9 cellular contexts compared by ENCODE assay signal in the genomic region with DNA sequence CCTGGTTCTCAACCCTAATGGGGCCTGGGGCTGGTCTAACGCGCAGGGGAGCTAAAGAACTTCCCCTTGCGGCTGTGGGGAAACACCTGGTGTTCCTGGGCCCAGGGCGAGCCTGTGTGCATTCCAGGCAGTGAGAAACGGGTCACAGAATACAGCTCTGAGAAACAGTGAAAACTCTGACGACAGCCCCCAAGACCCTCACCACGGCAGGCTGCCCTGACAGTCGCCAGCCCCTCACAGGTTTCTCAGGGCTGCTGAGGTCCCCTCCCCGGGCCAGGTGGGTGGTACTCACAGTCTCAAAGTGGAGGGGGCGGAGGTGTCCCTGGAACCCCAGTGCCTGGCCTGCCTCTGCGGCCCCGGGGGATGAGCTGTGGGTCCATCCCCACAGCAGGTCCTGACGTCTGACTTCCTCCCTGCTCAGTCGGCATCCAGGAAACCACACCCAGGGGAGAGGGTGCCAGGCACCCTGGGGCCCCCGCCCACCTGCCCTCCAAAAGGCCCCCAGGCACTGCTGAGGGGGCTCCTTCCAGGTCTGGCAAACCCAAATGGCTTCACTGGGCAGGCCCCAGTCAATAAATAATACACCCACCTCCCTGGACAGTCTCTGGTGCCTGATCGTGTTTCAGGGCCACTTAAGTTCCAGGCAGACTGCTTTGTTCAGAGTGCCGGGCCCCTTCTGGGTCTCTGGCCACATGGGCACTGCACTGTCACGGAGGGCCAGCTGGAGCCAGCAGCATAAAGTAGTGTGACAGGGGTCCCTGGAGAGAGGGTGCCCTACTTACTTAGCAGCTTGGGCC. TPM values are rescaled to one million over a fixed set of nuclear protein-coding genes. Genes with fewer than 3 reads are reported as not detected.
DNase-seq lines count a peak whose midpoint lies in the region; ATAC-seq and TF ChIP-seq lines count a peak whose summit lies in the region.
"Had no signal": no experiment of that assay in that cellular context is flagged by ENCODE, and none has a peak within 500 bp of the region (broad histone marks: within the 10 kb centered on the region; RNA-seq: fewer than 3 reads in every experiment).

No MANE protein-coding gene starts in this region.

- ATAC-seq in GM18511 (IDR thresholded peaks at IDR 0.05; ENCODE audit: unreplicated experiment), result peak; percentile 23

- H3K27me3 ChIP-seq in tibial artery, result no peaks in the 10 kb centered on the region
- H3K27me3 ChIP-seq: cardiac muscle cell had no signal

- H3K4me3 ChIP-seq in Jurkat, Clone E6-1 (ENCODE audit: low read length), result peak overlapping the region; percentile 58
- peak overlapping the region; percentile 18 to 26 for H3K4me3 ChIP-seq in tibial artery
- H3K4me3 ChIP-seq in lower leg skin (ENCODE audit: low read depth, poor library complexity, severe bottlenecking), result no peak overlapping the region
- H3K4me3 ChIP-seq: cardiac muscle cell had no signal

- no peaks in the 10 kb centered on the region for H3K9me3 Mint-ChIP-seq in activated T-cell treated with anti-CD3 and anti-CD28 coated beads, Interleukin-2, amount 50 U/mL, for 24 hours
- no peaks in the 10 kb centered on the region for H3K9me3 Mint-ChIP-seq in immature natural killer cell

- no peaks in the 10 kb centered on the region for H3K9me3 ChIP-seq in tibial artery

- intact Hi-C loops in tibial artery (cut with DNase I; ENCODE audit: low total_unique reads), result loop anchor here (10.0 kb wide), 1 partner anchor 59 kb away; a partner anchor contains a TSS
- intact Hi-C loops in lower leg skin (cut with DNase I; ENCODE audit: low total_unique reads), result no loop called here

- H3K36me3 Mint-ChIP-seq in activated T-cell treated with anti-CD3 and anti-CD28 coated beads, Interleukin-2, amount 50 U/mL, for 24 hours (ENCODE audit: low read depth), result peaks cover 12% of the 10 kb centered on the region
- peaks cover under 1 to 5% (median 4%) of the 10 kb centered on the region in 3 donors for H3K36me3 Mint-ChIP-seq in immature natural killer cell

- TF ChIP-seq POLR2A in lower leg skin (IDR thresholded peaks at IDR 0.05), result no peak

- peak overlapping the region; percentile 47 to 62 for H3K27ac ChIP-seq in tibial artery
- H3K27ac ChIP-seq: cardiac muscle cell had no signal

- H3K36me3 ChIP-seq in tibial artery, result no peaks in the 10 kb centered on the region
- H3K36me3 ChIP-seq: cardiac muscle cell had no signal

- TF ChIP-seq CTCF in tibial artery (IDR thresholded peaks at IDR 0.05), result no peak
- TF ChIP-seq CTCF in lower leg skin (IDR thresholded peaks at IDR 0.05), result no peak

- WGBS in lower leg skin, 2 donors, result 61 to 64% methylated on average over 10 to 13 of the region's 18 CpGs

- peak overlapping the region; percentile 76 for H3K4me3 Mint-ChIP-seq in activated T-cell treated with anti-CD3 and anti-CD28 coated beads, Interleukin-2, amount 50 U/mL, for 24 hours
- H3K4me3 Mint-ChIP-seq in immature natural killer cell, result peak overlapping the region; percentile 83 to 91 (median 89)

- no peaks in the 10 kb centered on the region for H3K27me3 Mint-ChIP-seq in activated T-cell treated with anti-CD3 and anti-CD28 coated beads, Interleukin-2, amount 50 U/mL, for 24 hours
- H3K27me3 Mint-ChIP-seq in immature natural killer cell (ENCODE audit: low read depth in 3 of 3), result peaks cover 19 to 42% (median 23%) of the 10 kb centered on the region in 3 donors

- peak overlapping the region; percentile 96 for H3K27ac Mint-ChIP-seq in activated T-cell treated with anti-CD3 and anti-CD28 coated beads, Interleukin-2, amount 50 U/mL, for 24 hours
- H3K27ac Mint-ChIP-seq in immature natural killer cell, result peak overlapping the region; percentile 99 to 100 (median 100)

- peak; percentile 54 for DNase-seq in Jurkat, Clone E6-1 (ENCODE audit: low read depth, low spot score)
- peak; percentile 76 for DNase-seq in activated T-cell treated with anti-CD3 and anti-CD28 coated beads, Interleukin-2, amount 50 U/mL, for 24 hours
- peak; percentile 82 to 83 (median 83) for DNase-seq in immature natural killer cell
- DNase-seq in tibial artery, result no peak
- DNase-seq in lower leg skin (ENCODE audit: low spot score in 2 of 2), result no peak
- DNase-seq in AG08395 (ENCODE audit: low spot score), result no peak
- no peak for DNase-seq in DMS53 (lab: John Stamatoyannopoulos, UW)

- peaks cover 2 to 53% (median 34%) of the 10 kb centered on the region in 4 donors for H3K4me1 ChIP-seq in tibial artery

- peaks cover 66% of the 10 kb centered on the region for H3K4me1 Mint-ChIP-seq in activated T-cell treated with anti-CD3 and anti-CD28 coated beads, Interleukin-2, amount 50 U/mL, for 24 hours (ENCODE audit: low read depth)
- H3K4me1 Mint-ChIP-seq in immature natural killer cell, result peaks cover 81 to 85% of the 10 kb centered on the region in 2 donors

RNA-seq across cellular contexts. Expression of a gene that starts 57.7 kb away (rescaled TPM):
- 18.1 TPM for polyA plus RNA-seq in Jurkat, Clone E6-1 (2012; ENCODE audit: insufficient read depth, insufficient read length)
- polyA plus RNA-seq in immature natural killer cell, result 10 to 100 TPM in 2 of 3 donors, 1 to 10 TPM in 1; 9.0 to 40.5 (median 15.3) TPM
- 10 to 100 TPM; 31.9 to 35.8 (median 34.8) TPM for total RNA-seq in lower leg skin

Comparison
In these comparisons a context has a peak if more than half of its experiments do, and no peak if none do; other contexts are left out.
1. DNase-seq: peak in Jurkat, Clone E6-1 (single experiment), activated T-cell treated with anti-CD3 and anti-CD28 coated beads, Interleukin-2, amount 50 U/mL, for 24 hours (single experiment) and immature natural killer cell (3 of 3); none in tibial artery (0 of 2), lower leg skin (0 of 2), AG08395 (single experiment) and DMS53 (single experiment).